12 cellular contexts compared by ENCODE assay signal in genomic region chr17:35726609-35727460, GRCh38. TPM values are rescaled to one million over a fixed set of nuclear protein-coding genes. Genes with fewer than 3 reads are reported as not detected.
A peak's percentile ranks its signal among the peaks of the same experiment; 100 is the strongest.
DNase-seq lines count a peak whose midpoint lies in the region; ATAC-seq and TF ChIP-seq lines count a peak whose summit lies in the region.
"Had no signal": no experiment of that assay in that cellular context is flagged by ENCODE, and none has a peak within 500 bp of the region (broad histone marks: within the 10 kb centered on the region; RNA-seq: fewer than 3 reads in every experiment).

No MANE protein-coding gene starts in this region.

- POLR2A ChIA-PET in WTC11 (lab: Charles Lee): interaction anchor here (0.5 kb wide), 1 partner anchor 160 kb away, joined by 4 read pairs; no protein-coding TSS in a partner anchor

- H3K9me3 Mint-ChIP-seq in WTC11: no peaks in the 10 kb centered on the region
- H3K9me3 Mint-ChIP-seq: neural crest cell had no signal

- H3K27me3 Mint-ChIP-seq in WTC11 (ENCODE audit: low read depth): peaks cover 16% of the 10 kb centered on the region

- CTCF ChIA-PET in WTC11 (lab: Charles Lee): interaction anchor here (0.9 to 8.1 kb wide), 6 partner anchors 16 to 114 kb away, joined by 3 to 85 read pairs (median 6); no protein-coding TSS in a partner anchor

- DNase-seq in Right ventricle myocardium superior: peak; percentile 78
- no peak for DNase-seq in cardiac septum (ENCODE audit: low spot score)
- DNase-seq in WTC11 (ENCODE audit: low spot score): no peak
- DNase-seq in iris pigment epithelial cell (ENCODE audit: low read depth): peak; percentile 95
- no peak for DNase-seq in NCI-H2029 (lab: John Stamatoyannopoulos, UW)
- DNase-seq in DMS153 (lab: John Stamatoyannopoulos, UW): no peak

- TF ChIP-seq CTCF in WTC11 (IDR thresholded peaks at IDR 0.05): no peak

- H3K27ac Mint-ChIP-seq in WTC11: no peak overlapping the region

- peaks cover 26% of the 10 kb centered on the region for H3K36me3 Mint-ChIP-seq in WTC11

- intact Hi-C loops in Right ventricle myocardium superior (cut with DNase I): no loop called here
- intact Hi-C loops in cardiac septum (cut with DNase I): no loop called here

- H3K4me1 Mint-ChIP-seq in WTC11: peaks cover 47% of the 10 kb centered on the region

- ATAC-seq in Right ventricle myocardium superior (ENCODE audit: poor library complexity) (peak; percentile 55), WTC11 (peak; percentile 13; the same call in 1 of the 2 replicates), HG02885 (IDR thresholded peaks at IDR 0.05; ENCODE audit: poor library complexity, unreplicated experiment) (no peak), GM21390 (IDR thresholded peaks at IDR 0.05; ENCODE audit: unreplicated experiment) (no peak)

- no peak overlapping the region for H3K4me3 Mint-ChIP-seq in WTC11
- H3K4me3 Mint-ChIP-seq: neural crest cell had no signal

TF ChIP-seq in WTC11, 78 proteins besides CTCF, POLR2A, EP300 and RAD21 (continues in another document):
- no peak for TF ChIP-seq IRF1 (CRISPR knock-in tag; IDR thresholded peaks at IDR 0.05)
- TF ChIP-seq AFF4 (CRISPR knock-in tag; IDR thresholded peaks at IDR 0.05; ENCODE audit: borderline replicate concordance): no peak
- no peak for TF ChIP-seq PRDM15 (CRISPR knock-in tag; IDR thresholded peaks at IDR 0.05)
- TF ChIP-seq SP1 (CRISPR knock-in tag; conservative IDR thresholded peaks at IDR 0.05): no peak
- no peak for TF ChIP-seq HMGA2 (CRISPR knock-in tag; IDR thresholded peaks at IDR 0.05)
- TF ChIP-seq NR1H2 (CRISPR knock-in tag; IDR thresholded peaks at IDR 0.05): no peak
- no peak for TF ChIP-seq PREB (CRISPR knock-in tag; IDR thresholded peaks at IDR 0.05; ENCODE audit: borderline replicate concordance)
- no peak for TF ChIP-seq CREM (CRISPR knock-in tag; IDR thresholded peaks at IDR 0.05)
- no peak for TF ChIP-seq FOXK1 (CRISPR knock-in tag; IDR thresholded peaks at IDR 0.05)
- TF ChIP-seq ZNF281 (CRISPR knock-in tag; IDR thresholded peaks at IDR 0.05): no peak

RNA-seq across cellular contexts. Expression of gene RASL10B, which starts 4.6 kb away (rescaled TPM):
- total RNA-seq in Right ventricle myocardium superior (22.3 TPM), cardiac septum (22.0 TPM), WTC11 (2021) (17.4 to 25.4 TPM (median 25.3 TPM) in 3 replicates)

RNA-seq across cellular contexts. Expression of gene GAS2L2, which starts 26.2 kb away (rescaled TPM):
- 0.11 TPM for total RNA-seq in Right ventricle myocardium superior
- 0.08 TPM for total RNA-seq in cardiac septum
- 0.07 to 0.30 TPM (median 0.15 TPM) in 3 replicates for total RNA-seq in WTC11 (2021)
- total RNA-seq: ascending aorta, SK-MEL-5, urinary bladder had no signal

RNA-seq across cellular contexts. Expression of gene C17orf50, which starts 33.9 kb away (rescaled TPM):
- not detected for total RNA-seq in Right ventricle myocardium superior
- not detected for total RNA-seq in cardiac septum
- 0.30 to 0.89 TPM (median 0.35 TPM) in 3 replicates for total RNA-seq in WTC11 (2021)
- total RNA-seq: ascending aorta, SK-MEL-5, urinary bladder had no signal

Comparison
In these comparisons a context has a peak if more than half of its experiments do, and no peak if none do; other contexts are left out.
1. DNase-seq: peak in Right ventricle myocardium superior (single experiment) and iris pigment epithelial cell (single experiment); none in cardiac septum (single experiment), WTC11 (single experiment), NCI-H2029 (single experiment) and DMS153 (single experiment).
2. ATAC-seq: peak in Right ventricle myocardium superior (single experiment) and WTC11 (single experiment); none in HG02885 (single experiment) and GM21390 (single experiment).